ENCODE assay signal across 11 cellular contexts in the genomic region with DNA sequence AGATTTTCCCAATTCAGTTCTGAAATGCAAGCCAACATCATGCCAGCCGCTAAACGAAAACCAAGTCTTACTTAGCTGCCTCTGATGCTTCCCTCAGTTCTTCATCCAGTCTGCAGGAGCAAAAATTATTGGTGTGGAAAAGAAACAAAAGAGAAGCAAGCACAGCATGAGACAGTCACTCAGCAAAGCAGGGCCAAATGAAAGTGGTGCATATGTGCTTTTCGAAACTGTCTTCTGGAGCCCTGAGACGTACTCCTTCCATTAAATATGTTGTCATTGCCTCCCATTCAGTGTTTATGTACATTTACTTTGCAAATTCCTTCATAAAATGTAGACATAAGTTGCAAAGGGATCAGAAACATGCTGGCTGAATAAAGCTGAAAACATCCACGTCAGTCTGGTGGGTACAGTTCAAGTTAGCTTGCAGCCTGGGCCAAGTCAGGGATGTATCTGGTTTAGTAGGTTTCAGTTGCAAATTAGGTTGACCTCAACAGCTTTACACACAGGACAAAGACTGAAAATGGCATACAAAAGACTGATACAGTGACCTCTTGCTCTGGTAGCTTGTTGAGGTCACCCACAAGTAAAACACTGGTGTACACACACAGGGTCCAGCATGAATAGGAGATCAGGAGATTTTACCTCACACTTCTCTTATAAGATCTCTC.
DNase-seq lines count a peak whose midpoint lies in the region; ATAC-seq and TF ChIP-seq lines count a peak whose summit lies in the region.
"Had no signal": no experiment of that assay in that cellular context is flagged by ENCODE, and none has a peak within 500 bp of the region (broad histone marks: within the 10 kb centered on the region; RNA-seq: fewer than 3 reads in every experiment).

No MANE protein-coding gene starts in this region.

- no peaks in the 10 kb centered on the region for H3K9me3 ChIP-seq in sigmoid colon
- H3K9me3 ChIP-seq: gastrocnemius medialis had no signal

- peaks cover 10% of the 10 kb centered on the region for H3K36me3 Mint-ChIP-seq in brain

- peaks cover 0 to 55% (median 2%) of the 10 kb centered on the region in 4 donors for H3K36me3 ChIP-seq in sigmoid colon
- H3K36me3 ChIP-seq: gastrocnemius medialis had no signal

- peak overlapping the region in 4 of 5 experiments; percentile 10 to 61 (median 16) for H3K27ac Mint-ChIP-seq in brain
- H3K27ac Mint-ChIP-seq: GM23338 had no signal

- peaks cover 18% of the 10 kb centered on the region for H3K4me1 Mint-ChIP-seq in brain

- H3K9me3 Mint-ChIP-seq in brain: no peaks in the 10 kb centered on the region
- H3K9me3 Mint-ChIP-seq: GM23338 had no signal

- TF ChIP-seq CTCF in brain (conservative IDR thresholded peaks at IDR 0.05) (no peak), sigmoid colon (IDR thresholded peaks at IDR 0.05) (no peak)

- peak overlapping the region in 1 of 5 experiments; percentile 20 for H3K4me3 Mint-ChIP-seq in brain
- H3K4me3 Mint-ChIP-seq: GM23338 had no signal

- no peak for TF ChIP-seq EP300 in sigmoid colon (IDR thresholded peaks at IDR 0.05)

- peaks cover 0 to 12% (median 5%) of the 10 kb centered on the region in 4 donors for H3K4me1 ChIP-seq in sigmoid colon
- H3K4me1 ChIP-seq: gastrocnemius medialis had no signal

- ATAC-seq in GM18511 (IDR thresholded peaks at IDR 0.05; ENCODE audit: unreplicated experiment) (peak; percentile 97), GM21515 (IDR thresholded peaks at IDR 0.05; ENCODE audit: unreplicated experiment) (peak; percentile 98), HG03097 (IDR thresholded peaks at IDR 0.05; ENCODE audit: low FRiP score, unreplicated experiment) (peak; percentile 93)
- ATAC-seq: gastrocnemius medialis, GM23338, sciatic nerve had no signal

- intact Hi-C loops in sigmoid colon (cut with DNase I): no loop called here

- no peaks in the 10 kb centered on the region for H3K27me3 ChIP-seq in sigmoid colon
- H3K27me3 ChIP-seq: gastrocnemius medialis had no signal

- no peak overlapping the region for H3K27ac ChIP-seq in sigmoid colon
- H3K27ac ChIP-seq: gastrocnemius medialis had no signal

- WGBS in sigmoid colon, 2 donors: 80 to 88% methylated on average over 5 of the region's 5 CpGs

- no peak overlapping the region for H3K4me3 ChIP-seq in sigmoid colon
- H3K4me3 ChIP-seq: gastrocnemius medialis, GM23338 had no signal

- H3K27me3 Mint-ChIP-seq in brain: no peaks in the 10 kb centered on the region

- no peak for TF ChIP-seq POLR2A in sigmoid colon (IDR thresholded peaks at IDR 0.05)

- DNase-seq in sigmoid colon (no peak), NCI-H2029 (lab: John Stamatoyannopoulos, UW) (no peak), AG08396 (ENCODE audit: low spot score) (no peak)
- no peak for DNase-seq in stimulated activated CD4-positive, alpha-beta T cell treated with anti-CD3 and anti-CD28 coated beads, Interleukin-1b, Interleukin-23, amount 100 ng/mL, for 48 hours
- DNase-seq: gastrocnemius medialis had no signal
